In genomic region chr5:172413601-172414000, GRCh38 we compare ENCODE assay signal across 2 cellular contexts.
TF ChIP-seq lines count a peak whose summit lies in the region.

No MANE protein-coding gene starts in this region.

TF ChIP-seq in SK-N-SH, 30 proteins besides CTCF, POLR2A, EP300 and RAD21 (continued from another document):
- TF ChIP-seq EZH2phosphoT487 (IDR thresholded peaks at IDR 0.05; ENCODE audit: borderline replicate concordance, low read depth) (no peak), SMC3 (IDR thresholded peaks at IDR 0.05; ENCODE audit: low read depth, low read length) (no peak), POLR2AphosphoS5 (IDR thresholded peaks at IDR 0.05; ENCODE audit: low read depth, low read length) (no peak), TCF12 (IDR thresholded peaks at IDR 0.05) (no peak), MXI1 (IDR thresholded peaks at IDR 0.05; ENCODE audit: low read depth, low read length) (no peak), RCOR1 (IDR thresholded peaks at IDR 0.05; ENCODE audit: low read length) (no peak), NFIC (IDR thresholded peaks at IDR 0.05; ENCODE audit: borderline replicate concordance) (no peak)

TF ChIP-seq in SK-N-SH treated with all-trans-retinoic acid at 6 μM for 48 hours, 23 proteins besides CTCF, POLR2A, EP300 and RAD21 (continued from another document):
- TF ChIP-seq PPARA (CRISPR knock-in tag; IDR thresholded peaks at IDR 0.05; ENCODE audit: borderline replicate concordance) (no peak), ZNF8 (CRISPR knock-in tag; IDR thresholded peaks at IDR 0.05) (no peak), CSDC2 (CRISPR knock-in tag; IDR thresholded peaks at IDR 0.05) (no peak)
- TF ChIP-seq, protein P1, sequence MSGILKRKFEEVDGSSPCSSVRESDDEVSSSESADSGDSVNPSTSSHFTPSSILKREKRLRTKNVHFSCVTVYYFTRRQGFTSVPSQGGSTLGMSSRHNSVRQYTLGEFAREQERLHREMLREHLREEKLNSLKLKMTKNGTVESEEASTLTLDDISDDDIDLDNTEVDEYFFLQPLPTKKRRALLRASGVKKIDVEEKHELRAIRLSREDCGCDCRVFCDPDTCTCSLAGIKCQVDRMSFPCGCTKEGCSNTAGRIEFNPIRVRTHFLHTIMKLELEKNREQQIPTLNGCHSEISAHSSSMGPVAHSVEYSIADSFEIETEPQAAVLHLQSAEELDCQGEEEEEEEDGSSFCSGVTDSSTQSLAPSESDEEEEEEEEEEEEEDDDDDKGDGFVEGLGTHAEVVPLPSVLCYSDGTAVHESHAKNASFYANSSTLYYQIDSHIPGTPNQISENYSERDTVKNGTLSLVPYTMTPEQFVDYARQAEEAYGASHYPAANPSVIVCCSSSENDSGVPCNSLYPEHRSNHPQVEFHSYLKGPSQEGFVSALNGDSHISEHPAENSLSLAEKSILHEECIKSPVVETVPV (CRISPR knock-in tag; IDR thresholded peaks at IDR 0.05): no peak
- TF ChIP-seq, protein P2, sequence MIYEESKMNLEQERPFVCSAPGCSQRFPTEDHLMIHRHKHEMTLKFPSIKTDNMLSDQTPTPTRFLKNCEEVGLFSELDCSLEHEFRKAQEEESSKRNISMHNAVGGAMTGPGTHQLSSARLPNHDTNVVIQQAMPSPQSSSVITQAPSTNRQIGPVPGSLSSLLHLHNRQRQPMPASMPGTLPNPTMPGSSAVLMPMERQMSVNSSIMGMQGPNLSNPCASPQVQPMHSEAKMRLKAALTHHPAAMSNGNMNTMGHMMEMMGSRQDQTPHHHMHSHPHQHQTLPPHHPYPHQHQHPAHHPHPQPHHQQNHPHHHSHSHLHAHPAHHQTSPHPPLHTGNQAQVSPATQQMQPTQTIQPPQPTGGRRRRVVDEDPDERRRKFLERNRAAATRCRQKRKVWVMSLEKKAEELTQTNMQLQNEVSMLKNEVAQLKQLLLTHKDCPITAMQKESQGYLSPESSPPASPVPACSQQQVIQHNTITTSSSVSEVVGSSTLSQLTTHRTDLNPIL (CRISPR knock-in tag; IDR thresholded peaks at IDR 0.05; ENCODE audit: low read depth): no peak
